ENCODE assay signal across 1 cellular context in genomic region chr1:921011-921837, GRCh38.
TF ChIP-seq lines count a peak whose summit lies in the region.

No MANE protein-coding gene starts in this region.

TF ChIP-seq in K562, 482 proteins besides CTCF, POLR2A, EP300 and RAD21 (continued from another document and continues in another):
- TF ChIP-seq CREBBP (IDR thresholded peaks at IDR 0.05; ENCODE audit: low read depth, low read length), result no peak
- TF ChIP-seq C11orf30 (IDR thresholded peaks at IDR 0.05; ENCODE audit: low read depth), result no peak
- TF ChIP-seq ZNF24 (IDR thresholded peaks at IDR 0.05), result no peak
- TF ChIP-seq MAFG (tag; conservative IDR thresholded peaks at IDR 0.05), result no peak
- no peak; a peak in 1 of 4 replicates for TF ChIP-seq TEAD1 (CRISPR knock-in tag; IDR thresholded peaks at IDR 0.05)
- TF ChIP-seq KAT7 (CRISPR knock-in tag; IDR thresholded peaks at IDR 0.05; ENCODE audit: borderline replicate concordance), result no peak
- TF ChIP-seq, protein P1, sequence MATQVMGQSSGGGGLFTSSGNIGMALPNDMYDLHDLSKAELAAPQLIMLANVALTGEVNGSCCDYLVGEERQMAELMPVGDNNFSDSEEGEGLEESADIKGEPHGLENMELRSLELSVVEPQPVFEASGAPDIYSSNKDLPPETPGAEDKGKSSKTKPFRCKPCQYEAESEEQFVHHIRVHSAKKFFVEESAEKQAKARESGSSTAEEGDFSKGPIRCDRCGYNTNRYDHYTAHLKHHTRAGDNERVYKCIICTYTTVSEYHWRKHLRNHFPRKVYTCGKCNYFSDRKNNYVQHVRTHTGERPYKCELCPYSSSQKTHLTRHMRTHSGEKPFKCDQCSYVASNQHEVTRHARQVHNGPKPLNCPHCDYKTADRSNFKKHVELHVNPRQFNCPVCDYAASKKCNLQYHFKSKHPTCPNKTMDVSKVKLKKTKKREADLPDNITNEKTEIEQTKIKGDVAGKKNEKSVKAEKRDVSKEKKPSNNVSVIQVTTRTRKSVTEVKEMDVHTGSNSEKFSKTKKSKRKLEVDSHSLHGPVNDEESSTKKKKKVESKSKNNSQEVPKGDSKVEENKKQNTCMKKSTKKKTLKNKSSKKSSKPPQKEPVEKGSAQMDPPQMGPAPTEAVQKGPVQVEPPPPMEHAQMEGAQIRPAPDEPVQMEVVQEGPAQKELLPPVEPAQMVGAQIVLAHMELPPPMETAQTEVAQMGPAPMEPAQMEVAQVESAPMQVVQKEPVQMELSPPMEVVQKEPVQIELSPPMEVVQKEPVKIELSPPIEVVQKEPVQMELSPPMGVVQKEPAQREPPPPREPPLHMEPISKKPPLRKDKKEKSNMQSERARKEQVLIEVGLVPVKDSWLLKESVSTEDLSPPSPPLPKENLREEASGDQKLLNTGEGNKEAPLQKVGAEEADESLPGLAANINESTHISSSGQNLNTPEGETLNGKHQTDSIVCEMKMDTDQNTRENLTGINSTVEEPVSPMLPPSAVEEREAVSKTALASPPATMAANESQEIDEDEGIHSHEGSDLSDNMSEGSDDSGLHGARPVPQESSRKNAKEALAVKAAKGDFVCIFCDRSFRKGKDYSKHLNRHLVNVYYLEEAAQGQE (CRISPR knock-in tag; IDR thresholded peaks at IDR 0.05; ENCODE audit: low read depth), result no peak
- TF ChIP-seq ZKSCAN8 (CRISPR knock-in tag; IDR thresholded peaks at IDR 0.05), result no peak
- TF ChIP-seq ZNF586 (CRISPR knock-in tag; conservative IDR thresholded peaks at IDR 0.05), result no peak
- TF ChIP-seq, protein P2, sequence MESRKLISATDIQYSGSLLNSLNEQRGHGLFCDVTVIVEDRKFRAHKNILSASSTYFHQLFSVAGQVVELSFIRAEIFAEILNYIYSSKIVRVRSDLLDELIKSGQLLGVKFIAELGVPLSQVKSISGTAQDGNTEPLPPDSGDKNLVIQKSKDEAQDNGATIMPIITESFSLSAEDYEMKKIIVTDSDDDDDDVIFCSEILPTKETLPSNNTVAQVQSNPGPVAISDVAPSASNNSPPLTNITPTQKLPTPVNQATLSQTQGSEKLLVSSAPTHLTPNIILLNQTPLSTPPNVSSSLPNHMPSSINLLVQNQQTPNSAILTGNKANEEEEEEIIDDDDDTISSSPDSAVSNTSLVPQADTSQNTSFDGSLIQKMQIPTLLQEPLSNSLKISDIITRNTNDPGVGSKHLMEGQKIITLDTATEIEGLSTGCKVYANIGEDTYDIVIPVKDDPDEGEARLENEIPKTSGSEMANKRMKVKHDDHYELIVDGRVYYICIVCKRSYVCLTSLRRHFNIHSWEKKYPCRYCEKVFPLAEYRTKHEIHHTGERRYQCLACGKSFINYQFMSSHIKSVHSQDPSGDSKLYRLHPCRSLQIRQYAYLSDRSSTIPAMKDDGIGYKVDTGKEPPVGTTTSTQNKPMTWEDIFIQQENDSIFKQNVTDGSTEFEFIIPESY (CRISPR knock-in tag; IDR thresholded peaks at IDR 0.05), result peak; percentile 27; the same call in 1 of the 2 replicates
- TF ChIP-seq CBX8 (IDR thresholded peaks at IDR 0.05; ENCODE audit: borderline replicate concordance, extremely low read depth, low read depth, low read length, poor library complexity, severe bottlenecking), result no peak
- TF ChIP-seq, protein P3, sequence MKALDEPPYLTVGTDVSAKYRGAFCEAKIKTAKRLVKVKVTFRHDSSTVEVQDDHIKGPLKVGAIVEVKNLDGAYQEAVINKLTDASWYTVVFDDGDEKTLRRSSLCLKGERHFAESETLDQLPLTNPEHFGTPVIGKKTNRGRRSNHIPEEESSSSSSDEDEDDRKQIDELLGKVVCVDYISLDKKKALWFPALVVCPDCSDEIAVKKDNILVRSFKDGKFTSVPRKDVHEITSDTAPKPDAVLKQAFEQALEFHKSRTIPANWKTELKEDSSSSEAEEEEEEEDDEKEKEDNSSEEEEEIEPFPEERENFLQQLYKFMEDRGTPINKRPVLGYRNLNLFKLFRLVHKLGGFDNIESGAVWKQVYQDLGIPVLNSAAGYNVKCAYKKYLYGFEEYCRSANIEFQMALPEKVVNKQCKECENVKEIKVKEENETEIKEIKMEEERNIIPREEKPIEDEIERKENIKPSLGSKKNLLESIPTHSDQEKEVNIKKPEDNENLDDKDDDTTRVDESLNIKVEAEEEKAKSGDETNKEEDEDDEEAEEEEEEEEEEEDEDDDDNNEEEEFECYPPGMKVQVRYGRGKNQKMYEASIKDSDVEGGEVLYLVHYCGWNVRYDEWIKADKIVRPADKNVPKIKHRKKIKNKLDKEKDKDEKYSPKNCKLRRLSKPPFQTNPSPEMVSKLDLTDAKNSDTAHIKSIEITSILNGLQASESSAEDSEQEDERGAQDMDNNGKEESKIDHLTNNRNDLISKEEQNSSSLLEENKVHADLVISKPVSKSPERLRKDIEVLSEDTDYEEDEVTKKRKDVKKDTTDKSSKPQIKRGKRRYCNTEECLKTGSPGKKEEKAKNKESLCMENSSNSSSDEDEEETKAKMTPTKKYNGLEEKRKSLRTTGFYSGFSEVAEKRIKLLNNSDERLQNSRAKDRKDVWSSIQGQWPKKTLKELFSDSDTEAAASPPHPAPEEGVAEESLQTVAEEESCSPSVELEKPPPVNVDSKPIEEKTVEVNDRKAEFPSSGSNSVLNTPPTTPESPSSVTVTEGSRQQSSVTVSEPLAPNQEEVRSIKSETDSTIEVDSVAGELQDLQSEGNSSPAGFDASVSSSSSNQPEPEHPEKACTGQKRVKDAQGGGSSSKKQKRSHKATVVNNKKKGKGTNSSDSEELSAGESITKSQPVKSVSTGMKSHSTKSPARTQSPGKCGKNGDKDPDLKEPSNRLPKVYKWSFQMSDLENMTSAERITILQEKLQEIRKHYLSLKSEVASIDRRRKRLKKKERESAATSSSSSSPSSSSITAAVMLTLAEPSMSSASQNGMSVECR (CRISPR knock-in tag; IDR thresholded peaks at IDR 0.05), result no peak
- TF ChIP-seq THRAP3 (IDR thresholded peaks at IDR 0.05; ENCODE audit: borderline replicate concordance), result no peak
- TF ChIP-seq WHSC1 (IDR thresholded peaks at IDR 0.05; ENCODE audit: low read length), result no peak
- TF ChIP-seq ZFP30 (CRISPR knock-in tag; IDR thresholded peaks at IDR 0.05; ENCODE audit: borderline replicate concordance), result no peak
- no peak for TF ChIP-seq PHB (CRISPR knock-in tag; IDR thresholded peaks at IDR 0.05)
- TF ChIP-seq NCOA6 (IDR thresholded peaks at IDR 0.05), result no peak
- TF ChIP-seq ZNF384 (IDR thresholded peaks at IDR 0.05; ENCODE audit: low read depth, low read length), result 0 out of 2 replicates have a peak, but pooled peaks have one; percentile 14
- TF ChIP-seq CC2D1A (IDR thresholded peaks at IDR 0.05), result no peak
- TF ChIP-seq POLR2B (IDR thresholded peaks at IDR 0.05; ENCODE audit: low read depth, partially characterized antibody), result no peak
- TF ChIP-seq ZNF609 (CRISPR knock-in tag; IDR thresholded peaks at IDR 0.05; ENCODE audit: borderline replicate concordance), result no peak
- TF ChIP-seq HDAC2 (IDR thresholded peaks at IDR 0.05), result no peak
- TF ChIP-seq ETV5 (CRISPR knock-in tag; IDR thresholded peaks at IDR 0.05; ENCODE audit: low read depth), result no peak
- peak; percentile 75 for TF ChIP-seq TFAP4 (CRISPR knock-in tag; IDR thresholded peaks at IDR 0.05; ENCODE audit: borderline replicate concordance)
- TF ChIP-seq ZNF408 (CRISPR knock-in tag; IDR thresholded peaks at IDR 0.05; ENCODE audit: low read depth), result no peak
- no peak for TF ChIP-seq KAT8 (IDR thresholded peaks at IDR 0.05; ENCODE audit: low read depth)
- no peak for TF ChIP-seq ZNF785 (CRISPR knock-in tag; IDR thresholded peaks at IDR 0.05)
- no peak for TF ChIP-seq ZNF354B (CRISPR knock-in tag; IDR thresholded peaks at IDR 0.05)
- no peak for TF ChIP-seq GABPA (tag; conservative IDR thresholded peaks at IDR 0.05; ENCODE audit: low read depth)
- no peak; the same call in 1 of the 2 replicates for TF ChIP-seq ZSCAN29 (IDR thresholded peaks at IDR 0.05)
- peak in 1 of 2 experiments; percentile 58; a peak in 1 of 4 replicates for TF ChIP-seq ZMIZ1 (IDR thresholded peaks at IDR 0.05; ENCODE audit: low read depth in 2 of 2, low read length in 2 of 2)
- no peak; the same call in 1 of the 2 replicates for TF ChIP-seq SMAD2 (IDR thresholded peaks at IDR 0.05; ENCODE audit: low read depth, low read length)
- TF ChIP-seq, protein P4, sequence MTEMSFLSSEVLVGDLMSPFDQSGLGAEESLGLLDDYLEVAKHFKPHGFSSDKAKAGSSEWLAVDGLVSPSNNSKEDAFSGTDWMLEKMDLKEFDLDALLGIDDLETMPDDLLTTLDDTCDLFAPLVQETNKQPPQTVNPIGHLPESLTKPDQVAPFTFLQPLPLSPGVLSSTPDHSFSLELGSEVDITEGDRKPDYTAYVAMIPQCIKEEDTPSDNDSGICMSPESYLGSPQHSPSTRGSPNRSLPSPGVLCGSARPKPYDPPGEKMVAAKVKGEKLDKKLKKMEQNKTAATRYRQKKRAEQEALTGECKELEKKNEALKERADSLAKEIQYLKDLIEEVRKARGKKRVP (CRISPR knock-in tag; IDR thresholded peaks at IDR 0.05), result no peak
- TF ChIP-seq SAFB (IDR thresholded peaks at IDR 0.05; ENCODE audit: borderline replicate concordance, low read depth, low read length), result peak; percentile 74; the same call in 1 of the 2 replicates
- TF ChIP-seq KDM5B (IDR thresholded peaks at IDR 0.05; ENCODE audit: insufficient replicate concordance, low read depth, low read length), result peak; percentile 19
- no peak for TF ChIP-seq TEAD4 (IDR thresholded peaks at IDR 0.05; ENCODE audit: low read length)
- TF ChIP-seq TEAD4 (CRISPR knock-in tag; IDR thresholded peaks at IDR 0.05; ENCODE audit: borderline replicate concordance), result no peak
- no peak for TF ChIP-seq ARHGAP35 (IDR thresholded peaks at IDR 0.05; ENCODE audit: partially characterized antibody)
- no peak for TF ChIP-seq HMG20B (CRISPR knock-in tag; IDR thresholded peaks at IDR 0.05)
- TF ChIP-seq NUFIP1 (IDR thresholded peaks at IDR 0.05; ENCODE audit: partially characterized antibody), result no peak
- no peak for TF ChIP-seq MTF1 (CRISPR knock-in tag; IDR thresholded peaks at IDR 0.05; ENCODE audit: borderline replicate concordance)
- TF ChIP-seq BRD9 (IDR thresholded peaks at IDR 0.05; ENCODE audit: low read depth, partially characterized antibody), result no peak
- TF ChIP-seq RAD51 (IDR thresholded peaks at IDR 0.05; ENCODE audit: borderline replicate concordance, low read depth), result no peak; the same call in 1 of the 2 replicates
- no peak for TF ChIP-seq PTRF (tag; IDR thresholded peaks at IDR 0.05)
- no peak for TF ChIP-seq BACH1 (tag; IDR thresholded peaks at IDR 0.05)
- TF ChIP-seq RFX7 (CRISPR knock-in tag; IDR thresholded peaks at IDR 0.05), result no peak
- TF ChIP-seq SREBF2 (CRISPR knock-in tag; IDR thresholded peaks at IDR 0.05), result no peak
- TF ChIP-seq PTTG1 (tag; IDR thresholded peaks at IDR 0.05; ENCODE audit: low read depth), result no peak
- TF ChIP-seq SP1 (CRISPR knock-in tag; IDR thresholded peaks at IDR 0.05), result peak; percentile 24; the same call in 1 of the 2 replicates
